Comparison of ENCODE assay signal across 13 cellular contexts in genomic region chr21:36803801-36804452, GRCh38.
"Had no signal": no experiment of that assay in that cellular context is flagged by ENCODE, and none has a peak within 500 bp of the region (broad histone marks: within the 10 kb centered on the region; RNA-seq: fewer than 3 reads in every experiment).

No MANE protein-coding gene starts in this region.

- H3K4me3 ChIP-seq: ascending aorta, esophagus muscularis mucosa, lower lobe of right lung, transverse colon, vagina had no signal

- H3K27ac Mint-ChIP-seq: activated naive CD4-positive, alpha-beta T cell treated with anti-CD3 and anti-CD28 coated beads, Interleukin-2, amount 10 ng/mL, durations not matched to agents 7 days and 5 days had no signal

- H3K4me3 Mint-ChIP-seq: activated naive CD4-positive, alpha-beta T cell treated with anti-CD3 and anti-CD28 coated beads, Interleukin-2, amount 10 ng/mL, durations not matched to agents 7 days and 5 days had no signal

- H3K9me3 Mint-ChIP-seq: activated naive CD4-positive, alpha-beta T cell treated with anti-CD3 and anti-CD28 coated beads, Interleukin-2, amount 10 ng/mL, durations not matched to agents 7 days and 5 days had no signal

- ATAC-seq: activated CD4-positive, CD25-positive, alpha-beta regulatory T cell treated with anti-CD3 and anti-CD28 coated beads, Interleukin-2, amount 50 U/mL, for 24 hours; lower lobe of right lung had no signal

- DNase-seq: activated CD4-positive, alpha-beta T cell treated with anti-CD3 and anti-CD28 coated beads, Interleukin-2, amount 50 U/mL, for 1 hour; activated naive CD4-positive, alpha-beta T cell treated with anti-CD3 and anti-CD28 coated beads, Interleukin-2, amount 10 ng/mL, durations not matched to agents 7 days and 5 days; left cardiac atrium; lower lobe of right lung; small intestine; stimulated activated CD4-positive, alpha-beta T cell treated with anti-CD3 and anti-CD28 coated beads, Interleukin-4, amount 100 ng/mL, for 24 hours; stimulated activated naive CD4-positive, alpha-beta T cell treated with Interleukin-2 at 50 U/mL for 16 hours; T-helper 9 cell; transverse colon had no signal

- H3K36me3 ChIP-seq: ascending aorta, lower lobe of right lung, transverse colon, vagina had no signal

- H3K4me1 Mint-ChIP-seq: activated naive CD4-positive, alpha-beta T cell treated with anti-CD3 and anti-CD28 coated beads, Interleukin-2, amount 10 ng/mL, durations not matched to agents 7 days and 5 days had no signal

- H3K36me3 Mint-ChIP-seq: activated naive CD4-positive, alpha-beta T cell treated with anti-CD3 and anti-CD28 coated beads, Interleukin-2, amount 10 ng/mL, durations not matched to agents 7 days and 5 days had no signal

- H3K27me3 Mint-ChIP-seq: activated naive CD4-positive, alpha-beta T cell treated with anti-CD3 and anti-CD28 coated beads, Interleukin-2, amount 10 ng/mL, durations not matched to agents 7 days and 5 days had no signal

- H3K27me3 ChIP-seq: ascending aorta, esophagus muscularis mucosa, transverse colon, vagina had no signal
